In the genomic region with DNA sequence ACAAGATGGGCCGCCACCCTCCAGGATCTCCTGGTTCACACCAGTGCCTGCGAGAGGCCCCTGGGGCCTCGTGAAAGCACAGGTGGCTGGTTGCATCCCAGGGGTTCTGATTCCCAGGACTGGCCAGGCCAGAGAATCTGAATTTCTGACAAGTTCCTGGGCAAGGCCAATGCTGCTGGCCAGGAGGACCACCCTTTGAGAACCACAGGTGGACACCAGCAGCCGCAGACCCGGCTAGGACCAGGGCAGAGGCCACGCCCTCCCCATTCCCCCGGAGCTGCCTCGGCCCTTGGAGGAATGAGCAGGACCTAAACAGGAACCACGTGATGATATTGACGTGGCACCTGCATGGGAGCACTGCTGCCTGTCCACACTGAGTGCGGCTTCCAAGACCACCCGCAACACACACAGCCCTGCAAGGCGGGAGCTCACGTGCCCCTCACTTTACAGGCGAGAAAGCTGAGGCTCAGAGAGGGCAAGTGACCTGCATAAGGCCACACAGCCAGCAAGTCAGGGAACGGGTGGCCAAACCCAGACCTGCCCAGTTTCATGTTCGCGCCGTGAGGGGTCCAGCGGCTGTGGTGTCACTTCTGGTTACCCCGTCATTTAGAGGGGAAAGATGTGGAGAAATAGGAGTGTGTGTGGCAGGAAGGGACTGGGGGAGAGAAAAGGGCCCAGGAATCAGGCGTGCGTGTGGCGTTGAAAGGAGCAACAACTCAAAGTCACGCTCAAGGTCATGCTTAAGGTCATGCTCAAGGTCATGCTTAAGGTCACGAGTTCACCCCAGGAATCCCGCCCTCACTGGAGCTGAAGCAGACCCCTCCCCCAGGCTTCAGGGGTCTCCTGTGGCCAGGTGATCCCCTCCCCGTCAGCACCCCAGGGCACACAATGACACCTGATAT, we compare ENCODE assay signal across 18 cellular contexts.
A peak's percentile ranks its signal among the peaks of the same experiment; 100 is the strongest.
DNase-seq lines count a peak whose midpoint lies in the region; ATAC-seq, FAIRE-seq and TF ChIP-seq lines count a peak whose summit lies in the region.
"Had no signal": no experiment of that assay in that cellular context is flagged by ENCODE, and none has a peak within 500 bp of the region (broad histone marks: within the 10 kb centered on the region; RNA-seq: fewer than 3 reads in every experiment).

No MANE protein-coding gene starts in this region.

- intact Hi-C loops in heart right ventricle (cut with DNase I) (no loop called here), uterus (cut with DNase I; ENCODE audit: low total_unique reads) (no loop called here)
- intact Hi-C loops in dendritic cell treated with granulocyte-macrophage colony-stimulating factor and Interleukin-4, amounts not matched to agents 40 ng/mL and 50 ng/mL, for 4 days (cut with micrococcal nuclease) = no loop called here

- peaks cover 0 to 7% of the 10 kb centered on the region in 2 donors for H3K4me1 ChIP-seq in right atrium auricular region
- peaks cover 0 to 28% (median 7%) of the 10 kb centered on the region in 9 donors for H3K4me1 ChIP-seq in heart right ventricle
- no peaks in the 10 kb centered on the region for H3K4me1 ChIP-seq in osteoblast (ENCODE audit: insufficient read depth, low read length)
- no peaks in the 10 kb centered on the region for H3K4me1 ChIP-seq in uterus
- H3K4me1 ChIP-seq: SJSA1 had no signal

- peaks cover 3% of the 10 kb centered on the region for H3K27me3 Mint-ChIP-seq in dendritic cell treated with granulocyte-macrophage colony-stimulating factor and Interleukin-4, amounts not matched to agents 40 ng/mL and 50 ng/mL, for 4 days
- H3K27me3 Mint-ChIP-seq: activated CD4-positive, alpha-beta T cell treated with anti-CD3 and anti-CD28 coated beads for 36 hours had no signal

- no peaks in the 10 kb centered on the region for H3K9me3 Mint-ChIP-seq in dendritic cell treated with granulocyte-macrophage colony-stimulating factor and Interleukin-4, amounts not matched to agents 40 ng/mL and 50 ng/mL, for 4 days
- H3K9me3 Mint-ChIP-seq: HFFc6 had no signal

- no peak overlapping the region for H3K4me2 ChIP-seq in osteoblast (ENCODE audit: insufficient read depth, low read length)

- no peak for TF ChIP-seq POLR2A in uterus (IDR thresholded peaks at IDR 0.05)
- no peak for TF ChIP-seq POLR2A in GM12892 (IDR thresholded peaks at IDR 0.05; ENCODE audit: low read depth, low read length)

- H2AFZ ChIP-seq in osteoblast (ENCODE audit: low read length) = no peak overlapping the region

- 93% methylated on average over 28 of the region's 28 CpGs for WGBS in heart right ventricle, 2 donors

- H3K27me3 ChIP-seq in right atrium auricular region (no peaks in the 10 kb centered on the region), heart right ventricle (no peaks in the 10 kb centered on the region), osteoblast (ENCODE audit: insufficient read depth, low read length) (no peaks in the 10 kb centered on the region), uterus (no peaks in the 10 kb centered on the region)
- H3K27me3 ChIP-seq: SJSA1 had no signal

- peaks cover 39% of the 10 kb centered on the region for H3K36me3 Mint-ChIP-seq in dendritic cell treated with granulocyte-macrophage colony-stimulating factor and Interleukin-4, amounts not matched to agents 40 ng/mL and 50 ng/mL, for 4 days (ENCODE audit: low read depth)

- H3K4me3 ChIP-seq in right atrium auricular region (no peak overlapping the region), heart right ventricle (peak overlapping the region in 5 of 10 donors; percentile 57 to 61 (median 59)), osteoblast (ENCODE audit: insufficient read depth, low read length) (no peak overlapping the region), uterus (no peak overlapping the region)
- H3K4me3 ChIP-seq: SJSA1 had no signal

- H3K27ac ChIP-seq in right atrium auricular region = peak overlapping the region; percentile 18 to 32
- peak overlapping the region in 3 of 10 donors; percentile 69 to 86 (median 71) for H3K27ac ChIP-seq in heart right ventricle
- H3K27ac ChIP-seq in osteoblast (ENCODE audit: low read depth, low read length) = no peak overlapping the region
- peak overlapping the region; percentile 43 to 56 for H3K27ac ChIP-seq in uterus
- H3K27ac ChIP-seq: SJSA1 had no signal

- no peak for TF ChIP-seq CTCF in right atrium auricular region (IDR thresholded peaks at IDR 0.05)
- TF ChIP-seq CTCF in heart right ventricle (IDR thresholded peaks at IDR 0.05) = no peak
- no peak for TF ChIP-seq CTCF in osteoblast (IDR thresholded peaks at IDR 0.05; ENCODE audit: extremely low read depth, low read depth, low read length)
- no peak for TF ChIP-seq CTCF in uterus (IDR thresholded peaks at IDR 0.05)

- peak overlapping the region; percentile 85 for H3K27ac Mint-ChIP-seq in dendritic cell treated with granulocyte-macrophage colony-stimulating factor and Interleukin-4, amounts not matched to agents 40 ng/mL and 50 ng/mL, for 4 days
- H3K27ac Mint-ChIP-seq: activated CD4-positive, alpha-beta T cell treated with anti-CD3 and anti-CD28 coated beads for 36 hours; HFFc6 had no signal

- FAIRE-seq in GM12892 (lab: Jason Lieb, UNC) = no peak

- no peaks in the 10 kb centered on the region for H3K9me3 ChIP-seq in right atrium auricular region
- H3K9me3 ChIP-seq in heart right ventricle = no peaks in the 10 kb centered on the region
- H3K9me3 ChIP-seq in osteoblast (ENCODE audit: low read depth, low read length) = no peaks in the 10 kb centered on the region
- H3K9me3 ChIP-seq in uterus = no peaks in the 10 kb centered on the region
- H3K9me3 ChIP-seq: SJSA1 had no signal

- ATAC-seq in heart right ventricle (no peak), GM21423 (IDR thresholded peaks at IDR 0.05; ENCODE audit: unreplicated experiment) (no peak)
- ATAC-seq: activated CD4-positive, alpha-beta T cell treated with anti-CD3 and anti-CD28 coated beads for 36 hours had no signal

- peaks cover 58% of the 10 kb centered on the region for H3K4me1 Mint-ChIP-seq in dendritic cell treated with granulocyte-macrophage colony-stimulating factor and Interleukin-4, amounts not matched to agents 40 ng/mL and 50 ng/mL, for 4 days (ENCODE audit: low read depth)
- H3K4me1 Mint-ChIP-seq: activated CD4-positive, alpha-beta T cell treated with anti-CD3 and anti-CD28 coated beads for 36 hours had no signal

- H3K4me3 Mint-ChIP-seq in dendritic cell treated with granulocyte-macrophage colony-stimulating factor and Interleukin-4, amounts not matched to agents 40 ng/mL and 50 ng/mL, for 4 days = no peak overlapping the region
- H3K4me3 Mint-ChIP-seq: activated CD4-positive, alpha-beta T cell treated with anti-CD3 and anti-CD28 coated beads for 36 hours; HFFc6 had no signal

- H4K20me1 ChIP-seq in osteoblast (ENCODE audit: insufficient read depth, low read length) = no peaks in the 10 kb centered on the region

- no peaks in the 10 kb centered on the region for H3K79me2 ChIP-seq in osteoblast (ENCODE audit: insufficient read depth, low read length)

- DNase-seq in right atrium auricular region (ENCODE audit: low spot score) (peak; percentile 50), heart right ventricle (no peak), osteoblast (ENCODE audit: insufficient read length, low spot score, missing footprints) (peak; percentile 77), uterus (no peak), NCI-H446 (lab: John Stamatoyannopoulos, UW) (no peak), GM12892 (ENCODE audit: insufficient read length) (no peak)
- DNase-seq: activated CD4-positive, alpha-beta T cell treated with anti-CD3 and anti-CD28 coated beads for 36 hours; amniotic stem cell; cerebellar nuclear complex; DMS 273 treated with DMSO at 0.1 percent for 48 hours; foreskin fibroblast; HFFc6; left ventricle myocardium superior; MM.1S; NCI-H187 treated with DMSO at 0.1 percent for 48 hours had no signal

- H3K36me3 ChIP-seq in right atrium auricular region (no peaks in the 10 kb centered on the region), heart right ventricle (peaks cover 0 to 6% (median 0%) of the 10 kb centered on the region in 9 donors), osteoblast (ENCODE audit: insufficient read depth, low read length) (no peaks in the 10 kb centered on the region), uterus (no peaks in the 10 kb centered on the region)
- H3K36me3 ChIP-seq: SJSA1 had no signal

Comparison
In these comparisons a context has a peak if more than half of its experiments do, and no peak if none do; other contexts are left out.
1. DNase-seq: peak in right atrium auricular region (single experiment) and osteoblast (single experiment); none in heart right ventricle (0 of 2), uterus (0 of 2), NCI-H446 (0 of 2) and GM12892 (single experiment).